ENCODE assay signal across 8 cellular contexts in genomic region chr3:9947025-9947995, GRCh38. TPM values are rescaled to one million over a fixed set of nuclear protein-coding genes. Genes with fewer than 3 reads are reported as not detected.
A peak's percentile ranks its signal among the peaks of the same experiment; 100 is the strongest.
DNase-seq lines count a peak whose midpoint lies in the region; ATAC-seq and TF ChIP-seq lines count a peak whose summit lies in the region.

No MANE protein-coding gene starts in this region.

- peaks cover 12% of the 10 kb centered on the region for H3K4me1 ChIP-seq in CD4-positive, CD25-positive, alpha-beta regulatory T cell (ENCODE audit: control insufficient read depth, insufficient read depth, low read length, poor library complexity, severe bottlenecking)

- no peak for DNase-seq in CD4-positive, CD25-positive, alpha-beta regulatory T cell
- peak; percentile 68 for DNase-seq in NCI-H460 (ENCODE audit: extremely low read depth, low read depth)
- DNase-seq in ecto neural progenitor cell (ENCODE audit: low spot score), result peak; percentile 85
- peak in 1 of 2 donors; percentile 92 for DNase-seq in lower leg skin (ENCODE audit: low spot score in 2 of 2)
- DNase-seq in type B pancreatic cell (ENCODE audit: extremely low spot score, unreplicated experiment), result no peak
- DNase-seq in NCI-H1436 treated with DMSO at 0.1 percent for 48 hours (lab: John Stamatoyannopoulos, UW), result no peak

- TF ChIP-seq CTCF in lower leg skin (IDR thresholded peaks at IDR 0.05) (no peak), type B pancreatic cell (conservative IDR thresholded peaks at IDR 0.05) (peak; percentile 67)

- WGBS in lower leg skin, 2 donors, result 40 to 51% methylated on average over 35 to 45 of the region's 86 CpGs

- TF ChIP-seq POLR2A in lower leg skin (IDR thresholded peaks at IDR 0.05), result no peak

- H3K4me3 Mint-ChIP-seq in CD4-positive, CD25-positive, alpha-beta regulatory T cell, result no peak overlapping the region
- peak overlapping the region; percentile 87 for H3K4me3 Mint-ChIP-seq in type B pancreatic cell

- H3K27ac ChIP-seq in CD4-positive, CD25-positive, alpha-beta regulatory T cell (ENCODE audit: insufficient read depth, low read length, poor library complexity, severe bottlenecking), result peak overlapping the region; percentile 14

- H3K4me1 Mint-ChIP-seq in CD4-positive, CD25-positive, alpha-beta regulatory T cell, result peaks cover 0 to 19% (median 10%) of the 10 kb centered on the region in 4 donors
- H3K4me1 Mint-ChIP-seq in type B pancreatic cell (ENCODE audit: unreplicated experiment), result peaks cover 5% of the 10 kb centered on the region

- no peak for ATAC-seq in CD4-positive, CD25-positive, alpha-beta regulatory T cell (ENCODE audit: low read depth in 2 of 2)
- ATAC-seq in HG02759 (IDR thresholded peaks at IDR 0.05; ENCODE audit: unreplicated experiment), result no peak
- ATAC-seq in GM18867 (IDR thresholded peaks at IDR 0.05; ENCODE audit: unreplicated experiment), result no peak

- peaks cover 6% of the 10 kb centered on the region for H3K27me3 Mint-ChIP-seq in CD4-positive, CD25-positive, alpha-beta regulatory T cell
- H3K27me3 Mint-ChIP-seq in type B pancreatic cell, result no peaks in the 10 kb centered on the region

- peaks cover 1% of the 10 kb centered on the region for H3K36me3 Mint-ChIP-seq in CD4-positive, CD25-positive, alpha-beta regulatory T cell
- H3K36me3 Mint-ChIP-seq in type B pancreatic cell, result no peaks in the 10 kb centered on the region

- no peaks in the 10 kb centered on the region for H3K9me3 ChIP-seq in CD4-positive, CD25-positive, alpha-beta regulatory T cell (ENCODE audit: control insufficient read depth in 2 of 2, low read length in 2 of 2)

- intact Hi-C loops in lower leg skin (cut with DNase I; ENCODE audit: low total_unique reads), result no loop called here

- no peaks in the 10 kb centered on the region for H3K27me3 ChIP-seq in CD4-positive, CD25-positive, alpha-beta regulatory T cell (ENCODE audit: control insufficient read depth, insufficient read depth, low read length)

- H3K4me3 ChIP-seq in CD4-positive, CD25-positive, alpha-beta regulatory T cell (ENCODE audit: low read depth, low read length), result no peak overlapping the region
- H3K4me3 ChIP-seq in lower leg skin (ENCODE audit: low read depth, poor library complexity, severe bottlenecking), result peak overlapping the region; percentile 41

- no peaks in the 10 kb centered on the region for H3K36me3 ChIP-seq in CD4-positive, CD25-positive, alpha-beta regulatory T cell (ENCODE audit: control insufficient read depth, insufficient read depth, low read length)

- no peak overlapping the region for H3K27ac Mint-ChIP-seq in CD4-positive, CD25-positive, alpha-beta regulatory T cell
- no peak overlapping the region for H3K27ac Mint-ChIP-seq in type B pancreatic cell

- H3K9me3 Mint-ChIP-seq in CD4-positive, CD25-positive, alpha-beta regulatory T cell, result no peaks in the 10 kb centered on the region
- H3K9me3 Mint-ChIP-seq in type B pancreatic cell, result no peaks in the 10 kb centered on the region

RNA-seq across cellular contexts. Expression of gene PRRT3, which starts 4.9 kb away (rescaled TPM):
- 4.7 TPM for total RNA-seq in CD4-positive, CD25-positive, alpha-beta regulatory T cell
- 1 to 10 TPM; 3.0 to 4.3 (median 4.2) TPM for polyA plus RNA-seq in CD4-positive, CD25-positive, alpha-beta regulatory T cell
- 0.45 and 0.72 TPM in 2 replicates for total RNA-seq in NCI-H460 (2014; rRNA removed; shearing (Covaris generic))
- 0.90 and 1.2 TPM in 2 replicates for polyA plus RNA-seq in NCI-H460 (2014; cell fraction: nucleus; rRNA removed)
- total RNA-seq in lower leg skin (1 to 10 TPM; 3.2 to 6.4 (median 4.0) TPM), type B pancreatic cell (ENCODE audit: low replicate concordance) (8.2 and 11.3 TPM in 2 replicates)

RNA-seq across cellular contexts. Expression of gene CRELD1, which starts 13.7 kb away (rescaled TPM):
- total RNA-seq in CD4-positive, CD25-positive, alpha-beta regulatory T cell, result 24.6 TPM
- polyA plus RNA-seq in CD4-positive, CD25-positive, alpha-beta regulatory T cell, result 10 to 100 TPM; 20.5 to 26.5 (median 23.9) TPM
- 12.8 and 13.6 TPM in 2 replicates for total RNA-seq in NCI-H460 (2014; rRNA removed; shearing (Covaris generic))
- polyA plus RNA-seq in NCI-H460 (2014; cell fraction: nucleus; rRNA removed), result 14.6 and 27.6 TPM in 2 replicates
- total RNA-seq in lower leg skin (10 to 100 TPM; 16.1 to 58.8 (median 28.3) TPM), type B pancreatic cell (ENCODE audit: low replicate concordance) (40.1 and 44.3 TPM in 2 replicates)

RNA-seq across cellular contexts. Expression of gene IL17RC, which starts 30.4 kb away (rescaled TPM):
- 1.1 TPM for total RNA-seq in CD4-positive, CD25-positive, alpha-beta regulatory T cell
- 1 to 10 TPM; 5.6 to 9.5 (median 7.5) TPM for polyA plus RNA-seq in CD4-positive, CD25-positive, alpha-beta regulatory T cell
- total RNA-seq in NCI-H460 (2014; rRNA removed; shearing (Covaris generic)), result 18.7 and 24.4 TPM in 2 replicates
- 46.8 and 79.5 TPM in 2 replicates for polyA plus RNA-seq in NCI-H460 (2014; cell fraction: nucleus; rRNA removed)
- total RNA-seq in lower leg skin (100 to 1,000 TPM in 3 of 4 donors, 10 to 100 TPM in 1; 95.5 to 155 (median 113) TPM), type B pancreatic cell (ENCODE audit: low replicate concordance) (22.6 and 30.0 TPM in 2 replicates)

RNA-seq across cellular contexts. Expression of gene EMC3, which starts 39.3 kb away (rescaled TPM):
- total RNA-seq in CD4-positive, CD25-positive, alpha-beta regulatory T cell, result 57.2 TPM
- polyA plus RNA-seq in CD4-positive, CD25-positive, alpha-beta regulatory T cell, result 10 to 100 TPM; 56.9 to 88.2 (median 74.4) TPM
- total RNA-seq in NCI-H460 (2014; rRNA removed; shearing (Covaris generic)), result 63.7 and 71.2 TPM in 2 replicates
- polyA plus RNA-seq in NCI-H460 (2014; cell fraction: nucleus; rRNA removed), result 21.3 and 47.4 TPM in 2 replicates
- total RNA-seq in lower leg skin (100 to 1,000 TPM; 101 to 108 (median 104) TPM), type B pancreatic cell (ENCODE audit: low replicate concordance) (51.8 and 71.9 TPM in 2 replicates)

RNA-seq across cellular contexts. Expression of gene IL17RE, which starts 44.7 kb away (rescaled TPM):
- 4.3 TPM for total RNA-seq in CD4-positive, CD25-positive, alpha-beta regulatory T cell
- polyA plus RNA-seq in CD4-positive, CD25-positive, alpha-beta regulatory T cell, result under 1 TPM in 3 of 4 donors, not detected in 1; 0.31 to 0.33 (median 0.32) TPM
- total RNA-seq in NCI-H460 (2014; rRNA removed; shearing (Covaris generic)), result 0.12 and 0.23 TPM in 2 replicates
- polyA plus RNA-seq in NCI-H460 (2014; cell fraction: nucleus; rRNA removed), result 6.0 and 9.5 TPM in 2 replicates
- total RNA-seq in lower leg skin (100 to 1,000 TPM in 1 of 4 donors, 10 to 100 TPM in 3; 71.1 to 117 (median 81.1) TPM), type B pancreatic cell (ENCODE audit: low replicate concordance) (13.6 and 24.3 TPM in 2 replicates)

Comparison
In these comparisons a context has a peak if more than half of its experiments do, and no peak if none do; other contexts are left out.
1. DNase-seq: peak in NCI-H460 (single experiment) and ecto neural progenitor cell (single experiment); none in CD4-positive, CD25-positive, alpha-beta regulatory T cell (0 of 3), type B pancreatic cell (single experiment) and NCI-H1436 treated with DMSO at 0.1 percent for 48 hours (single experiment).